ENCODE assay signal across 9 cellular contexts in the genomic region with DNA sequence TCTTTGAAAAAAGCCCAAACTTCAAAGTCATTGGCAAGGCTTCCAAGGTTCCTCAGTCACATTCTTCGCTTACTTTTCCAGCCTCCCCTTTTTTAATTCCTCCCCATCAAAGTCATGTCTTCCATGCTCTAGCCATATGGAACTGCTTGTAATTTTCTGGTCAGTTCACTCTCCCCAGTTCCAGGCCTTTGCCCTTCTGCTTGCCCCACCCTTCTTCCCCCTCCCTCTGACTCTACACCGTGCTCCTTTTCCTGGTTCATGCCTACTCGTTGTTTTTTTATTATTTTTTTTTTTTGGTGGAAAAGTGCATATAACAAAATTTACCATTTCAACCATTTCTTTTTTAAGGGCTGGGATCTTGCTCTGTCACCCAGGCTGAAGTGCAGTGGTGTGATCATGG.
"Had no signal": no experiment of that assay in that cellular context is flagged by ENCODE, and none has a peak within 500 bp of the region (broad histone marks: within the 10 kb centered on the region; RNA-seq: fewer than 3 reads in every experiment).

No MANE protein-coding gene starts in this region.

- ATAC-seq: HCT116, HepG2 had no signal

- H3K4me1 ChIP-seq: HAP-1 had no signal

- H3K9me3 ChIP-seq: HAP-1 had no signal

- H3K4me3 ChIP-seq: GM23248, HAP-1 had no signal

- H3K27ac ChIP-seq: GM23248, HL-60 had no signal

- H3K36me3 ChIP-seq: HAP-1 had no signal

- FAIRE-seq: HepG2 had no signal

- DNase-seq: GM23248, GOT3, H7, HFFc6, KBM-7 had no signal
